8 cellular contexts compared by ENCODE assay signal in the genomic region with DNA sequence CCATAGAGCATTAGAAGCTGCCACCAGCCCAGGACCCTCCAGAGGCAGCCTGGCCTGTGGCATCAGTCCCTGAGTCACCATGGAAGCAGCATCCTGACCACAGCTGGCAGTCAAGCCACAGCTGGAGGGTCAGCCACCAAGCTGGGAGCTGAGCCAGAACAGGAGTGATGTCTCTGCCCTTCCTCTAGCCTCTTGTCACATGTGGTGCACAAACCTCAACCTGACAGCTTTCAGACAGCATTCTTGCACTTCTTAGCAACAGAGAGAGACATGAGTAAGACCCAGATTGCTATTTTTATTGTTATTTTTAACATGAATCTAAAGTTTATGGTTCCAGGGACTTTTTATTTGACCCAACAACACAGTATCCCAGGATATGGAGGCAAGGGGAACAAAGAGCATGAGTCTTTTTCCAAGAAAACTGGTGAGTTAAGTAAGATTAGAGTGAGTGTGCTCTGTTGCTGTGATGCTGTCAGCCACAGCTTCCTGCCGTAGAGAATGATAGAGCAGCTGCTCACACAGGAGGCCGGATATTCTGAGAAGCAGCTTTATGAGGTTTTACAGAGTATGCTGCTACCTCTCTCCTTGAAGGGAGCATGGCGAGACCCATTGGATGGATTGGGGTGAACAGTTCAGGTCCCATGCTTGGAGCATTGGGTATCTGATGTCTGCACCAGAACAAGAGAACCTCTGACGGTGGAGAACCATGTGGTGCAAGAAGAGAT. TPM values are rescaled to one million over a fixed set of nuclear protein-coding genes. Genes with fewer than 3 reads are reported as not detected.
DNase-seq lines count a peak whose midpoint lies in the region; ATAC-seq and TF ChIP-seq lines count a peak whose summit lies in the region.

No MANE protein-coding gene starts in this region.

- H3K36me3 ChIP-seq in CD8-positive, alpha-beta memory T cell (ENCODE audit: insufficient read depth, low read length), result peaks cover 62% of the 10 kb centered on the region
- H3K36me3 ChIP-seq in left lung, result no peaks in the 10 kb centered on the region

- intact Hi-C loops in left lung (cut with DNase I), result loop anchor here in 1 of 2 donors (10.0 kb wide), 1 partner anchor 62 kb away; no protein-coding TSS in a partner anchor

- H3K27ac ChIP-seq in CD8-positive, alpha-beta memory T cell (ENCODE audit: low read depth, low read length), result peak overlapping the region; percentile 48
- H3K27ac ChIP-seq in left lung, result peak overlapping the region in 1 of 2 donors; percentile 38

- H3K4me1 Mint-ChIP-seq in CD8-positive, alpha-beta memory T cell, result peaks cover 96 to 100% (median 99%) of the 10 kb centered on the region in 3 donors

- H3K4me3 Mint-ChIP-seq in CD8-positive, alpha-beta memory T cell, result peak overlapping the region; percentile 32 to 82 (median 72)

- CTCF ChIA-PET in CD8-positive, alpha-beta memory T cell (lab: Charles Lee), result interaction anchor here (0.8 to 6.6 kb wide), 25 partner anchors 9 to 110 kb away, joined by 3 to 62 read pairs (median 5); a partner anchor contains a TSS

- no peaks in the 10 kb centered on the region for H3K9me3 Mint-ChIP-seq in CD8-positive, alpha-beta memory T cell

- peaks cover 45 to 86% (median 50%) of the 10 kb centered on the region in 3 donors for H3K36me3 Mint-ChIP-seq in CD8-positive, alpha-beta memory T cell

- no peaks in the 10 kb centered on the region for H3K27me3 ChIP-seq in CD8-positive, alpha-beta memory T cell (ENCODE audit: insufficient read depth, low read length, poor library complexity, severe bottlenecking)
- no peaks in the 10 kb centered on the region for H3K27me3 ChIP-seq in left lung

- peaks cover 100% of the 10 kb centered on the region for H3K4me1 ChIP-seq in CD8-positive, alpha-beta memory T cell (ENCODE audit: insufficient read depth, low read length)
- H3K4me1 ChIP-seq in left lung, result peaks cover 0 to 8% of the 10 kb centered on the region in 2 donors

- peak; percentile 82 for ATAC-seq in GM19468 (IDR thresholded peaks at IDR 0.05; ENCODE audit: extremely low read depth, unreplicated experiment)
- peak; percentile 92 for ATAC-seq in HG03469 (IDR thresholded peaks at IDR 0.05; ENCODE audit: unreplicated experiment)
- ATAC-seq in left lung, result peak; percentile 57

- POLR2A ChIA-PET in CD8-positive, alpha-beta memory T cell (lab: Charles Lee), result interaction anchor here (0.5 to 4.7 kb wide), 8 partner anchors 9 to 110 kb away, joined by 3 to 28 read pairs (median 4); a partner anchor contains a TSS

- H3K9me3 ChIP-seq in CD8-positive, alpha-beta memory T cell (ENCODE audit: low read length), result no peaks in the 10 kb centered on the region
- H3K9me3 ChIP-seq in left lung, result no peaks in the 10 kb centered on the region

- no peak for TF ChIP-seq CTCF in left lung (IDR thresholded peaks at IDR 0.05)

- H3K4me3 ChIP-seq in CD8-positive, alpha-beta memory T cell (ENCODE audit: low read length), result peak overlapping the region; percentile 5
- H3K4me3 ChIP-seq in left lung, result no peak overlapping the region

- H3K27me3 Mint-ChIP-seq in CD8-positive, alpha-beta memory T cell, result peaks cover 0 to 5% of the 10 kb centered on the region in 2 donors

- peak overlapping the region; percentile 84 to 99 (median 92) for H3K27ac Mint-ChIP-seq in CD8-positive, alpha-beta memory T cell

- DNase-seq in CD8-positive, alpha-beta memory T cell, result peak; percentile 51 to 83 (median 76)
- peak; percentile 78 for DNase-seq in activated CD8-positive, alpha-beta memory T cell treated with anti-CD3 and anti-CD28 coated beads for 24 hours
- DNase-seq in left lung, result no peak
- no peak for DNase-seq in ecto neural progenitor cell (ENCODE audit: low spot score)
- no peak for DNase-seq in SW 1271 (lab: John Stamatoyannopoulos, UW)
- no peak for DNase-seq in C1 segment of cervical spinal cord (lab: John Stamatoyannopoulos, UW)

RNA-seq across cellular contexts. Expression of a gene that starts 13.0 kb away (rescaled TPM):
- 100 to 1,000 TPM; 239 to 259 TPM for total RNA-seq in CD8-positive, alpha-beta memory T cell
- 534 TPM for polyA plus RNA-seq in CD8-positive, alpha-beta memory T cell
- total RNA-seq in left lung, result 10 to 100 TPM; 48.7 to 63.4 TPM

Comparison
In these comparisons a context has a peak if more than half of its experiments do, and no peak if none do; other contexts are left out.
1. DNase-seq: peak in CD8-positive, alpha-beta memory T cell (5 of 5) and activated CD8-positive, alpha-beta memory T cell treated with anti-CD3 and anti-CD28 coated beads for 24 hours (single experiment); none in left lung (0 of 2), ecto neural progenitor cell (single experiment), SW 1271 (0 of 2) and C1 segment of cervical spinal cord (0 of 14).
2. Peak in every context shown above with its lines, with median percentiles within 50 percentile points of each other: ATAC-seq.